Comparison of ENCODE assay signal across 8 cellular contexts in genomic region chr10:98045785-98046389, GRCh38. TPM values are rescaled to one million over a fixed set of nuclear protein-coding genes. Genes with fewer than 3 reads are reported as not detected.
DNase-seq lines count a peak whose midpoint lies in the region; ATAC-seq and TF ChIP-seq lines count a peak whose summit lies in the region.

No MANE protein-coding gene starts in this region.

- H3K4me3 Mint-ChIP-seq in activated CD4-positive, alpha-beta T cell treated with anti-CD3 and anti-CD28 coated beads, Interleukin-2, amount 10 ng/mL, durations not matched to agents 7 days and 5 days: no peak overlapping the region

- H3K27me3 ChIP-seq in lung (ENCODE audit: control insufficient read depth, insufficient read depth): peaks cover 2% of the 10 kb centered on the region

- no peak overlapping the region for H3K27ac ChIP-seq in lung (ENCODE audit: low read depth in 1 of 2, low read length in 1 of 2)

- peak; percentile 62 for TF ChIP-seq CTCF in lung (IDR thresholded peaks at IDR 0.05; ENCODE audit: control extremely low read depth, extremely low read depth)

- peak; percentile 20 for DNase-seq in DMS79 (lab: John Stamatoyannopoulos, UW)
- peak; percentile 31 for DNase-seq in NCI-H345 treated with DMSO at 0.1 percent for 48 hours (lab: John Stamatoyannopoulos, UW; ENCODE audit: unreplicated experiment)
- DNase-seq in activated CD4-positive, alpha-beta T cell treated with anti-CD3 and anti-CD28 coated beads, Interleukin-2, amount 10 ng/mL, durations not matched to agents 7 days and 5 days: peak; percentile 71
- peak; percentile 37 for DNase-seq in dedifferentiated amniotic fluid mesenchymal stem cell (ENCODE audit: extremely low spot score)
- DNase-seq in lung (ENCODE audit: low spot score): peak; percentile 63
- DNase-seq in stimulated activated CD8-positive, alpha-beta memory T cell treated with anti-CD3 and anti-CD28 coated beads, Interleukin-15, amount 100 ng/mL, for 4 hours (ENCODE audit: low read depth in 2 of 2): peak; percentile 10 to 13

- peaks cover 0 to 5% of the 10 kb centered on the region in 2 donors for H3K9me3 ChIP-seq in lung (ENCODE audit: control insufficient read depth in 2 of 2, insufficient read depth in 1 of 2, low read length in 1 of 2)

- H3K36me3 ChIP-seq in lung (ENCODE audit: control insufficient read depth in 2 of 2, insufficient read depth in 2 of 2, low read length in 2 of 2): no peaks in the 10 kb centered on the region

- ATAC-seq in HG02759 (IDR thresholded peaks at IDR 0.05; ENCODE audit: unreplicated experiment): peak; percentile 54
- peak; percentile 66 for ATAC-seq in lung (ENCODE audit: insufficient read depth, low FRiP score)
- ATAC-seq in GM21447 (IDR thresholded peaks at IDR 0.05; ENCODE audit: unreplicated experiment): no peak

- H3K9me3 Mint-ChIP-seq in activated CD4-positive, alpha-beta T cell treated with anti-CD3 and anti-CD28 coated beads, Interleukin-2, amount 10 ng/mL, durations not matched to agents 7 days and 5 days: no peaks in the 10 kb centered on the region

- H3K27ac Mint-ChIP-seq in activated CD4-positive, alpha-beta T cell treated with anti-CD3 and anti-CD28 coated beads, Interleukin-2, amount 10 ng/mL, durations not matched to agents 7 days and 5 days: no peak overlapping the region

- peaks cover 0 to 9% of the 10 kb centered on the region in 2 donors for H3K4me1 ChIP-seq in lung (ENCODE audit: control insufficient read depth in 2 of 2, insufficient read depth in 2 of 2, low read length in 2 of 2)

- CTCF ChIA-PET in activated CD4-positive, alpha-beta T cell treated with anti-CD3 and anti-CD28 coated beads, Interleukin-2, amount 10 ng/mL, durations not matched to agents 7 days and 5 days (lab: Charles Lee): interaction anchor here (0.6 to 2.0 kb wide), 6 partner anchors 10 to 344 kb away, joined by 3 to 7 read pairs (median 5); no protein-coding TSS in a partner anchor

- no peak overlapping the region for H3K4me3 ChIP-seq in lung

- H3K36me3 Mint-ChIP-seq in activated CD4-positive, alpha-beta T cell treated with anti-CD3 and anti-CD28 coated beads, Interleukin-2, amount 10 ng/mL, durations not matched to agents 7 days and 5 days (ENCODE audit: low read depth): no peaks in the 10 kb centered on the region

- no peaks in the 10 kb centered on the region for H3K4me1 Mint-ChIP-seq in activated CD4-positive, alpha-beta T cell treated with anti-CD3 and anti-CD28 coated beads, Interleukin-2, amount 10 ng/mL, durations not matched to agents 7 days and 5 days

- peaks cover 30% of the 10 kb centered on the region for H3K27me3 Mint-ChIP-seq in activated CD4-positive, alpha-beta T cell treated with anti-CD3 and anti-CD28 coated beads, Interleukin-2, amount 10 ng/mL, durations not matched to agents 7 days and 5 days

- WGBS in lung, 2 donors: 16 to 17% methylated on average over 6 of the region's 6 CpGs

- POLR2A ChIA-PET in activated CD4-positive, alpha-beta T cell treated with anti-CD3 and anti-CD28 coated beads, Interleukin-2, amount 10 ng/mL, durations not matched to agents 7 days and 5 days (lab: Charles Lee): no interaction called here

RNA-seq across cellular contexts. Expression of gene CRTAC1, which starts 15.5 kb away (rescaled TPM):
- total RNA-seq in activated CD4-positive, alpha-beta T cell treated with anti-CD3 and anti-CD28 coated beads, Interleukin-2, amount 10 ng/mL, durations not matched to agents 7 days and 5 days: not detected
- total RNA-seq in lung: 10 to 100 TPM; 55.1 to 82.4 TPM
- polyA plus RNA-seq in lung: 10 to 100 TPM; 45.8 to 53.4 TPM

Comparison
In these comparisons a context has a peak if more than half of its experiments do, and no peak if none do; other contexts are left out.
1. DNase-seq: peak in every context shown above with its lines; median percentile 71 in activated CD4-positive, alpha-beta T cell treated with anti-CD3 and anti-CD28 coated beads, Interleukin-2, amount 10 ng/mL, durations not matched to agents 7 days and 5 days; 63 in lung; 37 in dedifferentiated amniotic fluid mesenchymal stem cell; 31 in NCI-H345 treated with DMSO at 0.1 percent for 48 hours; 20 in DMS79; 12 in stimulated activated CD8-positive, alpha-beta memory T cell treated with anti-CD3 and anti-CD28 coated beads, Interleukin-15, amount 100 ng/mL, for 4 hours.
2. RNA of gene CRTAC1, which starts 15.5 kb away (total RNA-seq): 55.1 to 82.4 TPM in lung; not detected in activated CD4-positive, alpha-beta T cell treated with anti-CD3 and anti-CD28 coated beads, Interleukin-2, amount 10 ng/mL, durations not matched to agents 7 days and 5 days; every median in the first group is over 10 times any median in the second.